16 cellular contexts compared by ENCODE assay signal in the genomic region with DNA sequence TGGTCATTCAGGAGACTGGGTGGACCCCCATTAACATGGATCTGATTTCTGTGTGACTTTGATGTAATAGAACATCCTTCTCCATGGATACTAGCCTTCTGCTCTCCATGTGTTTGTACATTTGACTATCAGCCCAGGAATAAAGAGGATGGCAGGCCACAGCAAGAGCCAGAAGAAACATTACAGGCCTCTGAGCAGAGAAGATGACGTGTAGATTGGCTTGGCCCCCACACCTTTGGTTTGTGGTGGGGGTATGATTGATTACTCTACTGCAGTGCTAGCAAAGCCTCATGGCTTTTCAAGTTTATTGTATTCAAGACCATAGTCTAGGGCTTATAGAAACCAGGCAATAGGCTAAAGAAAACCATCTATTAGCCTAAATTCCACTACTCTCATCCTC.
DNase-seq lines count a peak whose midpoint lies in the region; ATAC-seq and TF ChIP-seq lines count a peak whose summit lies in the region.
"Had no signal": no experiment of that assay in that cellular context is flagged by ENCODE, and none has a peak within 500 bp of the region (broad histone marks: within the 10 kb centered on the region; RNA-seq: fewer than 3 reads in every experiment).

No MANE protein-coding gene starts in this region.

- no peak overlapping the region for H3K4me3 ChIP-seq in astrocyte of the spinal cord (ENCODE audit: low read depth, low read length)

- ATAC-seq in activated CD8-positive, alpha-beta memory T cell treated with anti-CD3 and anti-CD28 coated beads, Interleukin-2, amount 10 ng/mL, durations not matched to agents 7 days and 5 days, result peak; percentile 61
- ATAC-seq in T-helper 17 cell, result no peak
- ATAC-seq in stimulated activated effector memory CD8-positive, alpha-beta T cell treated with anti-CD3 and anti-CD28 coated beads, Interleukin-12 subunit alpha, Interleukin-12 subunit beta, amount 100 ng/mL, for 72 hours, result peak; percentile 88
- ATAC-seq: Panc1 had no signal

- peaks cover 7% of the 10 kb centered on the region for H3K36me3 Mint-ChIP-seq in activated CD8-positive, alpha-beta memory T cell treated with anti-CD3 and anti-CD28 coated beads, Interleukin-2, amount 10 ng/mL, durations not matched to agents 7 days and 5 days
- H3K36me3 Mint-ChIP-seq in T-helper 17 cell (ENCODE audit: low read depth), result peaks cover 3% of the 10 kb centered on the region
- no peaks in the 10 kb centered on the region for H3K36me3 Mint-ChIP-seq in stimulated activated effector memory CD8-positive, alpha-beta T cell treated with anti-CD3 and anti-CD28 coated beads, Interleukin-12 subunit alpha, Interleukin-12 subunit beta, amount 100 ng/mL, for 72 hours

- H3K4me1 Mint-ChIP-seq in activated CD8-positive, alpha-beta memory T cell treated with anti-CD3 and anti-CD28 coated beads, Interleukin-2, amount 10 ng/mL, durations not matched to agents 7 days and 5 days, result peaks cover 56% of the 10 kb centered on the region
- H3K4me1 Mint-ChIP-seq in T-helper 17 cell, result peaks cover 45% of the 10 kb centered on the region
- peaks cover 32% of the 10 kb centered on the region for H3K4me1 Mint-ChIP-seq in stimulated activated effector memory CD8-positive, alpha-beta T cell treated with anti-CD3 and anti-CD28 coated beads, Interleukin-12 subunit alpha, Interleukin-12 subunit beta, amount 100 ng/mL, for 72 hours

- H3K27ac ChIP-seq in substantia nigra (ENCODE audit: low read depth, low read length, poor library complexity, severe bottlenecking), result no peak overlapping the region
- H3K27ac ChIP-seq: C4-2B had no signal

- peak; percentile 73 for DNase-seq in activated CD8-positive, alpha-beta memory T cell treated with anti-CD3 and anti-CD28 coated beads, Interleukin-2, amount 10 ng/mL, durations not matched to agents 7 days and 5 days
- no peak for DNase-seq in activated CD8-positive, alpha-beta memory T cell treated with anti-CD3 and anti-CD28 coated beads for 24 hours
- DNase-seq in T-helper 17 cell (no peak), astrocyte of the spinal cord (ENCODE audit: low read depth, low spot score) (peak; percentile 70), substantia nigra (lab: John Stamatoyannopoulos, UW) (no peak), OCI-M2 (lab: John Stamatoyannopoulos, UW; ENCODE audit: unreplicated experiment) (no peak)
- peak in 1 of 2 donors; percentile 61 for DNase-seq in stimulated activated effector memory CD8-positive, alpha-beta T cell treated with anti-CD3 and anti-CD28 coated beads, Interleukin-12 subunit alpha, Interleukin-12 subunit beta, amount 100 ng/mL, for 72 hours (ENCODE audit: low spot score in 2 of 2)
- DNase-seq: DMS 273 treated with DMSO at 0.1 percent for 48 hours, GDM1, Kasumi-1, MM.1S, NCI-H1092 treated with DMSO at 0.1 percent for 48 hours, NCI-H2081 treated with DMSO at 0.1 percent for 48 hours, NCI-H510A treated with DMSO at 0.1 percent for 48 hours had no signal

- no peak overlapping the region for H3K4me3 Mint-ChIP-seq in activated CD8-positive, alpha-beta memory T cell treated with anti-CD3 and anti-CD28 coated beads, Interleukin-2, amount 10 ng/mL, durations not matched to agents 7 days and 5 days
- no peak overlapping the region for H3K4me3 Mint-ChIP-seq in T-helper 17 cell
- no peak overlapping the region for H3K4me3 Mint-ChIP-seq in stimulated activated effector memory CD8-positive, alpha-beta T cell treated with anti-CD3 and anti-CD28 coated beads, Interleukin-12 subunit alpha, Interleukin-12 subunit beta, amount 100 ng/mL, for 72 hours

- H3K9me3 Mint-ChIP-seq in activated CD8-positive, alpha-beta memory T cell treated with anti-CD3 and anti-CD28 coated beads, Interleukin-2, amount 10 ng/mL, durations not matched to agents 7 days and 5 days (ENCODE audit: low read depth), result no peaks in the 10 kb centered on the region
- no peaks in the 10 kb centered on the region for H3K9me3 Mint-ChIP-seq in stimulated activated effector memory CD8-positive, alpha-beta T cell treated with anti-CD3 and anti-CD28 coated beads, Interleukin-12 subunit alpha, Interleukin-12 subunit beta, amount 100 ng/mL, for 72 hours

- CTCF ChIA-PET in activated CD8-positive, alpha-beta memory T cell treated with anti-CD3 and anti-CD28 coated beads, Interleukin-2, amount 10 ng/mL, durations not matched to agents 7 days and 5 days (lab: Charles Lee), result no interaction called here

- H3K27ac Mint-ChIP-seq in activated CD8-positive, alpha-beta memory T cell treated with anti-CD3 and anti-CD28 coated beads, Interleukin-2, amount 10 ng/mL, durations not matched to agents 7 days and 5 days, result peak overlapping the region; percentile 13
- H3K27ac Mint-ChIP-seq in T-helper 17 cell, result peak overlapping the region; percentile 1
- no peak overlapping the region for H3K27ac Mint-ChIP-seq in stimulated activated effector memory CD8-positive, alpha-beta T cell treated with anti-CD3 and anti-CD28 coated beads, Interleukin-12 subunit alpha, Interleukin-12 subunit beta, amount 100 ng/mL, for 72 hours

- no peaks in the 10 kb centered on the region for H3K27me3 Mint-ChIP-seq in activated CD8-positive, alpha-beta memory T cell treated with anti-CD3 and anti-CD28 coated beads, Interleukin-2, amount 10 ng/mL, durations not matched to agents 7 days and 5 days
- no peaks in the 10 kb centered on the region for H3K27me3 Mint-ChIP-seq in T-helper 17 cell

- in situ Hi-C loops in astrocyte of the spinal cord (cut with HindIII; ENCODE audit: low sequenced_read_pairs), result no loop called here

- H3K9me3 ChIP-seq in T-helper 17 cell (ENCODE audit: control insufficient read depth, low read length, poor library complexity, severe bottlenecking), result no peaks in the 10 kb centered on the region

- no peak for TF ChIP-seq CTCF in astrocyte of the spinal cord (IDR thresholded peaks at IDR 0.05; ENCODE audit: low read depth, low read length)

Comparison
In these comparisons a context has a peak if more than half of its experiments do, and no peak if none do; other contexts are left out.
1. DNase-seq: peak in activated CD8-positive, alpha-beta memory T cell treated with anti-CD3 and anti-CD28 coated beads, Interleukin-2, amount 10 ng/mL, durations not matched to agents 7 days and 5 days (single experiment) and astrocyte of the spinal cord (single experiment); none in activated CD8-positive, alpha-beta memory T cell treated with anti-CD3 and anti-CD28 coated beads for 24 hours (single experiment), T-helper 17 cell (0 of 3), substantia nigra (0 of 49) and OCI-M2 (single experiment).